In genomic region chr12:58416211-58416610, GRCh38 we compare ENCODE assay signal across 11 cellular contexts.
DNase-seq lines count a peak whose midpoint lies in the region; ATAC-seq and TF ChIP-seq lines count a peak whose summit lies in the region.
"Had no signal": no experiment of that assay in that cellular context is flagged by ENCODE, and none has a peak within 500 bp of the region (broad histone marks: within the 10 kb centered on the region; RNA-seq: fewer than 3 reads in every experiment).

No MANE protein-coding gene starts in this region.

- no peaks in the 10 kb centered on the region for H4K20me1 ChIP-seq in GM23248 (ENCODE audit: insufficient read depth)
- H4K20me1 ChIP-seq: BLaER1 treated with 17β-estradiol and CSF1 and Interleukin-3, amounts not matched to agents 10 nM and 100 nM had no signal

- no peak overlapping the region for H3K27ac Mint-ChIP-seq in Calu3 (ENCODE audit: unreplicated experiment)

- H3K9me3 ChIP-seq in GM23248 (ENCODE audit: low read depth), result no peaks in the 10 kb centered on the region
- H3K9me3 ChIP-seq: BLaER1 treated with 17β-estradiol and CSF1 and Interleukin-3, amounts not matched to agents 10 nM and 100 nM had no signal

- no peaks in the 10 kb centered on the region for H3K27me3 ChIP-seq in GM23248 (replicated peaks; ENCODE audit: insufficient read depth)
- H3K27me3 ChIP-seq: BLaER1 treated with 17β-estradiol and CSF1 and Interleukin-3, amounts not matched to agents 10 nM and 100 nM had no signal

- H3K27ac ChIP-seq in GM23248 (peak overlapping the region; percentile 96), RWPE1 (no peak overlapping the region)
- H3K27ac ChIP-seq: BLaER1 treated with 17β-estradiol and CSF1 and Interleukin-3, amounts not matched to agents 10 nM and 100 nM; parathyroid adenoma had no signal

- H2AFZ ChIP-seq in GM23248, result peak overlapping the region; percentile 65
- H2AFZ ChIP-seq: parathyroid adenoma had no signal

- no peaks in the 10 kb centered on the region for H3K79me2 ChIP-seq in GM23248 (ENCODE audit: insufficient read depth)
- H3K79me2 ChIP-seq: parathyroid adenoma had no signal

- peaks cover 64% of the 10 kb centered on the region for H3K4me1 ChIP-seq in GM23248 (ENCODE audit: insufficient read depth)
- H3K4me1 ChIP-seq: parathyroid adenoma had no signal

- no peaks in the 10 kb centered on the region for H3K9me2 ChIP-seq in GM23248 (ENCODE audit: insufficient read depth)

- no TSS peak for BruUV-seq in Calu3 (replicated peaks; lab: Mats Ljungman, UMichigan)

- TF ChIP-seq CTCF in foreskin fibroblast (IDR thresholded peaks at IDR 0.05; ENCODE audit: low read depth, low read length), result peak; percentile 27
- no peak for TF ChIP-seq CTCF in Calu3 (IDR thresholded peaks at IDR 0.05; ENCODE audit: unreplicated experiment)
- TF ChIP-seq CTCF in RWPE1 (conservative IDR thresholded peaks at IDR 0.05; ENCODE audit: low read depth), result no peak

- H3K36me3 ChIP-seq in GM23248 (ENCODE audit: low read depth), result no peaks in the 10 kb centered on the region
- H3K36me3 ChIP-seq: BLaER1 treated with 17β-estradiol and CSF1 and Interleukin-3, amounts not matched to agents 10 nM and 100 nM had no signal

- H3K9ac ChIP-seq in GM23248, result peak overlapping the region; percentile 60
- H3K9ac ChIP-seq: BLaER1 treated with 17β-estradiol and CSF1 and Interleukin-3, amounts not matched to agents 10 nM and 100 nM; parathyroid adenoma had no signal

- H3K4me3 ChIP-seq in GM23248, result no peak overlapping the region
- no peak overlapping the region for H3K4me3 ChIP-seq in foreskin fibroblast (ENCODE audit: low read depth in 1 of 2, low read length in 2 of 2)
- H3K4me3 ChIP-seq: BLaER1 treated with 17β-estradiol and CSF1 and Interleukin-3, amounts not matched to agents 10 nM and 100 nM had no signal

- H3K4me3 Mint-ChIP-seq in Calu3 (ENCODE audit: low read depth, unreplicated experiment), result no peak overlapping the region

- CTCF ChIA-PET in Calu3 (lab: Charles Lee), result interaction anchor here (1.1 to 5.1 kb wide), 3 partner anchors 9 to 28 kb away, joined by 3 to 21 read pairs (median 4); no protein-coding TSS in a partner anchor
- CTCF ChIA-PET in RWPE1 (lab: Yijun Ruan, JAX), result interaction anchor here (0.6 to 0.7 kb wide), 2 partner anchors 633 to 747 kb away, joined by 3 read pairs; partner anchors contain the start of gene TSFM

- no peaks in the 10 kb centered on the region for H3K36me3 Mint-ChIP-seq in Calu3 (ENCODE audit: insufficient read depth, unreplicated experiment)

- H3F3A ChIP-seq in GM23248 (ENCODE audit: insufficient read depth), result peaks cover 58% of the 10 kb centered on the region

- no peak for ATAC-seq in GM21528 (IDR thresholded peaks at IDR 0.05; ENCODE audit: low FRiP score, unreplicated experiment)
- ATAC-seq: left cardiac atrium had no signal

- no peaks in the 10 kb centered on the region for H3K9me3 Mint-ChIP-seq in Calu3 (ENCODE audit: low read depth, unreplicated experiment)

- intact Hi-C loops in Calu3 (cut with micrococcal nuclease; ENCODE audit: unreplicated experiment), result no loop called here

- WGBS in GM23248 (ENCODE audit: low coverage in 1 of 2, low lambda C conversion rate in 2 of 2, missing lambda C conversion rate in 2 of 2), 2 experiments, result 0% methylated on average over 2 of the region's 2 CpGs

- H3K4me1 Mint-ChIP-seq in Calu3 (ENCODE audit: low read depth, unreplicated experiment), result peaks cover 52% of the 10 kb centered on the region

- in situ Hi-C loops in GM23248 (cut with MboI), result no loop called here

- POLR2A ChIA-PET in RWPE1 (lab: Yijun Ruan, JAX; ENCODE audit: low non-redundant PET), result no interaction called here

- H3K4me2 ChIP-seq in GM23248 (ENCODE audit: unreplicated experiment), result peak overlapping the region; percentile 52
- H3K4me2 ChIP-seq: BLaER1 treated with 17β-estradiol and CSF1 and Interleukin-3, amounts not matched to agents 10 nM and 100 nM had no signal

- peak; percentile 77 for DNase-seq in A172 (ENCODE audit: low spot score)
- peak; percentile 85 for DNase-seq in GM23248
- peak; percentile 20 for DNase-seq in T1000 (lab: John Stamatoyannopoulos, UW)
- DNase-seq in foreskin fibroblast, result peak; percentile 81 to 90
- no peak for DNase-seq in inferior parietal cortex (ENCODE audit: extremely low spot score)
- no peak for DNase-seq in Calu3
- no peak for DNase-seq in RWPE1 (ENCODE audit: low spot score)
- DNase-seq: left cardiac atrium had no signal

- H3K27me3 Mint-ChIP-seq in Calu3 (ENCODE audit: unreplicated experiment), result no peaks in the 10 kb centered on the region

Comparison
In these comparisons a context has a peak if more than half of its experiments do, and no peak if none do; other contexts are left out.
1. DNase-seq: peak in A172 (single experiment), GM23248 (single experiment), T1000 (single experiment) and foreskin fibroblast (2 of 2); none in inferior parietal cortex (single experiment), Calu3 (single experiment) and RWPE1 (single experiment).